Comparison of ENCODE assay signal across 10 cellular contexts in genomic region chr13:33206945-33207615, GRCh38.
DNase-seq lines count a peak whose midpoint lies in the region; ATAC-seq, FAIRE-seq and TF ChIP-seq lines count a peak whose summit lies in the region.
"Had no signal": no experiment of that assay in that cellular context is flagged by ENCODE, and none has a peak within 500 bp of the region (broad histone marks: within the 10 kb centered on the region; RNA-seq: fewer than 3 reads in every experiment).

No MANE protein-coding gene starts in this region.

- peaks cover 5% of the 10 kb centered on the region for H3K36me3 Mint-ChIP-seq in astrocyte (ENCODE audit: low read depth, unreplicated experiment)
- H3K36me3 Mint-ChIP-seq: CD4-positive, CD25-positive, alpha-beta regulatory T cell had no signal

- FAIRE-seq in astrocyte (lab: Jason Lieb, UNC): no peak
- no peak for FAIRE-seq in HepG2 (lab: Jason Lieb, UNC)

- H3K9me3 Mint-ChIP-seq in astrocyte (ENCODE audit: unreplicated experiment): peaks cover 3% of the 10 kb centered on the region

- no peaks in the 10 kb centered on the region for H3K9me2 ChIP-seq in GM23248 (ENCODE audit: insufficient read depth)

- TF ChIP-seq CTCF in astrocyte (IDR thresholded peaks at IDR 0.05; ENCODE audit: insufficient read depth, low read depth, low read length) (no peak), HepG2 (CRISPR knock-in tag; IDR thresholded peaks at IDR 0.05) (no peak), stomach (IDR thresholded peaks at IDR 0.05) (no peak)

- H3K27ac Mint-ChIP-seq in astrocyte (ENCODE audit: unreplicated experiment): no peak overlapping the region

- H3K4me1 ChIP-seq in GM23248 (ENCODE audit: insufficient read depth) (peaks cover 47% of the 10 kb centered on the region), astrocyte (ENCODE audit: insufficient read depth, low read length) (peaks cover 40% of the 10 kb centered on the region), HepG2 (ENCODE audit: insufficient read depth, low read length) (peaks cover 33% of the 10 kb centered on the region), stomach (peaks cover 37 to 71% (median 49%) of the 10 kb centered on the region in 4 donors)

- peaks cover 52% of the 10 kb centered on the region for H3F3A ChIP-seq in GM23248 (ENCODE audit: insufficient read depth)

- CTCF ChIA-PET in HepG2 (lab: Yijun Ruan, JAX; ENCODE audit: low intra/inter-chr PET ratio, low total read pairs): no interaction called here

- H3K9ac ChIP-seq in GM23248 (peak overlapping the region; percentile 64), astrocyte (ENCODE audit: low read length) (peak overlapping the region; percentile 49), HepG2 (ENCODE audit: insufficient read depth, low read depth, low read length) (no peak overlapping the region)

- WGBS in GM23248 (ENCODE audit: low coverage in 1 of 2, low lambda C conversion rate in 2 of 2, missing lambda C conversion rate in 2 of 2), 2 experiments: 58 to 59% methylated on average over 5 of the region's 5 CpGs
- 61% methylated on average over 5 of the region's 5 CpGs for WGBS in HepG2 (ENCODE audit: low lambda C conversion rate)
- WGBS in stomach, 5 donors: 34 to 42% (median 41%) methylated on average over 5 of the region's 5 CpGs

- TF ChIP-seq RAD21 in HepG2 (CRISPR knock-in tag; IDR thresholded peaks at IDR 0.05): no peak

- H3K27me3 Mint-ChIP-seq in astrocyte (ENCODE audit: low read depth, unreplicated experiment): no peaks in the 10 kb centered on the region

- TF ChIP-seq EP300 in HepG2 (IDR thresholded peaks at IDR 0.05; ENCODE audit: low read depth in 2 of 2, low read length in 2 of 2): no peak
- no peak for TF ChIP-seq EP300 in HepG2 (CRISPR knock-in tag; IDR thresholded peaks at IDR 0.05; ENCODE audit: borderline replicate concordance)
- no peak for TF ChIP-seq EP300 in stomach (IDR thresholded peaks at IDR 0.05)

- H3K4me2 ChIP-seq in GM23248 (ENCODE audit: unreplicated experiment): peak overlapping the region; percentile 44
- peak overlapping the region; percentile 47 for H3K4me2 ChIP-seq in astrocyte (ENCODE audit: low read length)
- H3K4me2 ChIP-seq in HepG2 (ENCODE audit: low read depth, low read length): no peak overlapping the region

- H3K9me3 ChIP-seq in GM23248 (ENCODE audit: low read depth) (no peaks in the 10 kb centered on the region), astrocyte (ENCODE audit: insufficient read depth, low read depth, low read length) (no peaks in the 10 kb centered on the region), HepG2 (ENCODE audit: low read length) (no peaks in the 10 kb centered on the region), stomach (no peaks in the 10 kb centered on the region)
- H3K9me3 ChIP-seq: testis had no signal

- POLR2A ChIA-PET in HepG2 (lab: Yijun Ruan, JAX): interaction anchor here (1.1 to 1.7 kb wide), 4 partner anchors 22 to 336 kb away, joined by 3 to 8 read pairs (median 4); no protein-coding TSS in a partner anchor

- intact Hi-C loops in HepG2 (cut with micrococcal nuclease; ENCODE audit: unreplicated experiment) (loop anchor here (5.0 kb wide), 2 partner anchors 80 to 560 kb away; no protein-coding TSS in a partner anchor), stomach (cut with DNase I; ENCODE audit: low total_unique reads) (no loop called here)

- DNase-seq in GM23248 (no peak), astrocyte (ENCODE audit: low read depth) (no peak), HepG2 (ENCODE audit: low spot score) (peak; percentile 24), stomach (no peak), NCI-H2227 (lab: John Stamatoyannopoulos, UW; ENCODE audit: unreplicated experiment) (no peak), NCI-H2196 (lab: John Stamatoyannopoulos, UW; ENCODE audit: unreplicated experiment) (no peak), GM19238 (ENCODE audit: insufficient read length, low spot score) (no peak)
- DNase-seq: CD4-positive, CD25-positive, alpha-beta regulatory T cell; testis had no signal

- H3K79me2 ChIP-seq in GM23248 (ENCODE audit: insufficient read depth) (peaks cover 97% of the 10 kb centered on the region), astrocyte (ENCODE audit: insufficient read depth, low read length) (peaks cover 98% of the 10 kb centered on the region), HepG2 (ENCODE audit: insufficient read depth, low read length) (peaks cover 36% of the 10 kb centered on the region)

- H3K4me1 Mint-ChIP-seq in astrocyte (ENCODE audit: low read depth, unreplicated experiment): peaks cover 36% of the 10 kb centered on the region

- H2AFZ ChIP-seq in GM23248: no peak overlapping the region
- no peak overlapping the region for H2AFZ ChIP-seq in astrocyte (ENCODE audit: low read depth, low read length)
- no peak overlapping the region for H2AFZ ChIP-seq in HepG2 (ENCODE audit: low read length)

- ATAC-seq in HepG2: peak; percentile 66
- no peak for ATAC-seq in HG03159 (IDR thresholded peaks at IDR 0.05; ENCODE audit: unreplicated experiment)

- 0 out of 2 replicates have a peak overlapping the region, but pooled peaks have one; percentile 3 for H3K4me3 ChIP-seq in GM23248
- H3K4me3 ChIP-seq in astrocyte (ENCODE audit: insufficient read depth, low read depth, low read length): no peak overlapping the region
- H3K4me3 ChIP-seq in HepG2 (replicated peaks in 1 of 3; ENCODE audit: insufficient read depth in 1 of 3, low read depth in 2 of 3, low read length in 3 of 3): no peak overlapping the region
- no peak overlapping the region for H3K4me3 ChIP-seq in stomach
- H3K4me3 ChIP-seq: testis had no signal

- H3K27ac ChIP-seq in GM23248 (peak overlapping the region; percentile 84), astrocyte (ENCODE audit: low read depth, low read length) (peak overlapping the region; percentile 46), HepG2 (ENCODE audit: extremely low read length, insufficient read depth, low read length) (peak overlapping the region; percentile 30), stomach (peak overlapping the region; percentile 21 to 83 (median 79))

- no TSS peak for BruUV-seq in HepG2 (replicated peaks; lab: Mats Ljungman, UMichigan)

- in situ Hi-C loops in GM23248 (cut with MboI): no loop called here
- in situ Hi-C loops in HepG2 (cut with HindIII; ENCODE audit: extremely low pct_ligation_motif_present, low pct_unique_long_range_greater_than_20kb): no loop called here

- H3K36me3 ChIP-seq in GM23248 (ENCODE audit: low read depth): no peaks in the 10 kb centered on the region
- H3K36me3 ChIP-seq in astrocyte (ENCODE audit: insufficient read depth, low read length): no peaks in the 10 kb centered on the region
- H3K36me3 ChIP-seq in HepG2 (replicated peaks in 1 of 2; ENCODE audit: control insufficient read depth in 1 of 2, insufficient read depth in 2 of 2, low read length in 2 of 2): peaks cover 1 to 12% of the 10 kb centered on the region in 2 experiments; a peak in 4 of 5 replicates
- H3K36me3 ChIP-seq in stomach: no peaks in the 10 kb centered on the region

- H3K4me3 Mint-ChIP-seq in astrocyte (ENCODE audit: unreplicated experiment): no peak overlapping the region
- H3K4me3 Mint-ChIP-seq: CD4-positive, CD25-positive, alpha-beta regulatory T cell had no signal

- no peak for TF ChIP-seq POLR2A in HepG2 (IDR thresholded peaks at IDR 0.05; ENCODE audit: insufficient read depth in 1 of 2, low read depth in 2 of 2, low read length in 2 of 2)
- TF ChIP-seq POLR2A in stomach (IDR thresholded peaks at IDR 0.05): no peak

- H4K20me1 ChIP-seq in GM23248 (ENCODE audit: insufficient read depth) (no peaks in the 10 kb centered on the region; the same call in 1 of the 2 replicates), astrocyte (ENCODE audit: insufficient read depth, low read length) (peaks cover 11% of the 10 kb centered on the region), HepG2 (ENCODE audit: insufficient read depth, low read length) (no peaks in the 10 kb centered on the region)

- H3K27me3 ChIP-seq in GM23248 (replicated peaks; ENCODE audit: insufficient read depth): no peaks in the 10 kb centered on the region
- H3K27me3 ChIP-seq in astrocyte (ENCODE audit: insufficient read depth, low read length): no peaks in the 10 kb centered on the region
- H3K27me3 ChIP-seq in HepG2 (ENCODE audit: control insufficient read depth in 1 of 2, insufficient read depth in 2 of 2, low read length in 2 of 2): no peaks in the 10 kb centered on the region
- no peaks in the 10 kb centered on the region for H3K27me3 ChIP-seq in stomach
- H3K27me3 ChIP-seq: testis had no signal

TF ChIP-seq in HepG2, 621 proteins besides CTCF, POLR2A, EP300 and RAD21 (continues in another document):
- TF ChIP-seq ZNF572 (CRISPR knock-in tag; IDR thresholded peaks at IDR 0.05): no peak
- no peak for TF ChIP-seq PLRG1 (conservative IDR thresholded peaks at IDR 0.05)
- TF ChIP-seq BRCA1 (CRISPR knock-in tag; IDR thresholded peaks at IDR 0.05): no peak
- no peak for TF ChIP-seq MBNL3 (CRISPR knock-in tag; conservative IDR thresholded peaks at IDR 0.05)
- no peak for TF ChIP-seq ZNF124 (CRISPR knock-in tag; IDR thresholded peaks at IDR 0.05)
- no peak for TF ChIP-seq PHF5A (CRISPR knock-in tag; IDR thresholded peaks at IDR 0.05; ENCODE audit: low read depth, unreplicated experiment)
- TF ChIP-seq SOX13 (IDR thresholded peaks at IDR 0.05): 0 out of 2 replicates have a peak, but pooled peaks have one; percentile 10
- peak in 1 of 2 experiments; percentile 51; a peak in 1 of 4 replicates for TF ChIP-seq SOX13 (CRISPR knock-in tag; conservative IDR thresholded peaks at IDR 0.05 in 1 of 2, IDR thresholded peaks at IDR 0.05 in 1 of 2)
- no peak for TF ChIP-seq ZNF260 (CRISPR knock-in tag; IDR thresholded peaks at IDR 0.05; ENCODE audit: borderline replicate concordance, low read depth)
- no peak for TF ChIP-seq EEA1 (CRISPR knock-in tag; IDR thresholded peaks at IDR 0.05; ENCODE audit: borderline replicate concordance)
- TF ChIP-seq EHMT2 (IDR thresholded peaks at IDR 0.05; ENCODE audit: borderline replicate concordance, low read depth, low read length): no peak
- TF ChIP-seq YY1 (IDR thresholded peaks at IDR 0.05; ENCODE audit: insufficient read depth, insufficient replicate concordance, low read depth, low read length): no peak
- TF ChIP-seq EZH2 (conservative IDR thresholded peaks at IDR 0.05; ENCODE audit: low read depth, low read length): no peak
- TF ChIP-seq TCF7 (IDR thresholded peaks at IDR 0.05; ENCODE audit: low read depth): peak; percentile 61; the same call in 1 of the 2 replicates
- TF ChIP-seq TOPORS (CRISPR knock-in tag; IDR thresholded peaks at IDR 0.05): no peak
- TF ChIP-seq NCOA2 (CRISPR knock-in tag; IDR thresholded peaks at IDR 0.05): 0 out of 2 replicates have a peak, but pooled peaks have one; percentile 2
- TF ChIP-seq CREM (IDR thresholded peaks at IDR 0.05): peak; percentile 32; the same call in 1 of the 2 replicates
- TF ChIP-seq CREM (CRISPR knock-in tag; IDR thresholded peaks at IDR 0.05): no peak
- TF ChIP-seq ZNF556 (CRISPR knock-in tag; IDR thresholded peaks at IDR 0.05; ENCODE audit: borderline replicate concordance): no peak
- TF ChIP-seq SOX5 (CRISPR knock-in tag; IDR thresholded peaks at IDR 0.05; ENCODE audit: borderline replicate concordance): peak; percentile 29; the same call in 1 of the 2 replicates
- TF ChIP-seq ZBTB7B (CRISPR knock-in tag; IDR thresholded peaks at IDR 0.05): no peak

Comparison
In these comparisons a context has a peak if more than half of its experiments do, and no peak if none do; other contexts are left out.
1. H3K27ac ChIP-seq: peak in every context shown above with its lines; median percentile 84 in GM23248; 79 in stomach; 46 in astrocyte; 30 in HepG2.